ENCODE assay signal across 18 cellular contexts in genomic region chr5:157550668-157551067, GRCh38. TPM values are rescaled to one million over a fixed set of nuclear protein-coding genes. Genes with fewer than 3 reads are reported as not detected.
DNase-seq lines count a peak whose midpoint lies in the region; ATAC-seq lines count a peak whose summit lies in the region.
"Had no signal": no experiment of that assay in that cellular context is flagged by ENCODE, and none has a peak within 500 bp of the region (broad histone marks: within the 10 kb centered on the region; RNA-seq: fewer than 3 reads in every experiment).

No MANE protein-coding gene starts in this region.

- H3K36me3 Mint-ChIP-seq in activated naive CD4-positive, alpha-beta T cell treated with anti-CD3 and anti-CD28 coated beads, Interleukin-2, amount 10 ng/mL, durations not matched to agents 7 days and 5 days = peaks cover 73% of the 10 kb centered on the region
- peaks cover 4% of the 10 kb centered on the region for H3K36me3 Mint-ChIP-seq in activated naive CD4-positive, alpha-beta T cell treated with anti-CD3 and anti-CD28 coated beads for 36 hours (ENCODE audit: low read depth)
- H3K36me3 Mint-ChIP-seq in T-helper 17 cell (ENCODE audit: low read depth) = peaks cover 19% of the 10 kb centered on the region
- peaks cover 22 to 46% of the 10 kb centered on the region in 2 donors for H3K36me3 Mint-ChIP-seq in stimulated activated naive B cell treated with anti-CD40 and anti-IgM and Interleukin-4, amounts not matched to agents 10 μg/mL and 1 μg/mL and 100 μg/mL, for 72 hours

- peaks cover 85% of the 10 kb centered on the region for H3K4me1 Mint-ChIP-seq in activated naive CD4-positive, alpha-beta T cell treated with anti-CD3 and anti-CD28 coated beads, Interleukin-2, amount 10 ng/mL, durations not matched to agents 7 days and 5 days
- peaks cover 18% of the 10 kb centered on the region for H3K4me1 Mint-ChIP-seq in activated naive CD4-positive, alpha-beta T cell treated with anti-CD3 and anti-CD28 coated beads for 36 hours (ENCODE audit: low read depth)
- H3K4me1 Mint-ChIP-seq in T-helper 17 cell = peaks cover 71% of the 10 kb centered on the region
- peaks cover 66 to 89% of the 10 kb centered on the region in 2 donors for H3K4me1 Mint-ChIP-seq in stimulated activated naive B cell treated with anti-CD40 and anti-IgM and Interleukin-4, amounts not matched to agents 10 μg/mL and 1 μg/mL and 100 μg/mL, for 72 hours

- intact Hi-C loops in activated naive CD4-positive, alpha-beta T cell treated with anti-CD3 and anti-CD28 coated beads for 36 hours (cut with micrococcal nuclease) = no loop called here

- H3K27me3 Mint-ChIP-seq in activated naive CD4-positive, alpha-beta T cell treated with anti-CD3 and anti-CD28 coated beads, Interleukin-2, amount 10 ng/mL, durations not matched to agents 7 days and 5 days = no peaks in the 10 kb centered on the region
- H3K27me3 Mint-ChIP-seq in activated naive CD4-positive, alpha-beta T cell treated with anti-CD3 and anti-CD28 coated beads for 36 hours (ENCODE audit: low read depth) = peaks cover 2% of the 10 kb centered on the region
- H3K27me3 Mint-ChIP-seq in T-helper 17 cell = no peaks in the 10 kb centered on the region
- H3K27me3 Mint-ChIP-seq in stimulated activated naive B cell treated with anti-CD40 and anti-IgM and Interleukin-4, amounts not matched to agents 10 μg/mL and 1 μg/mL and 100 μg/mL, for 72 hours = no peaks in the 10 kb centered on the region
- H3K27me3 Mint-ChIP-seq: progenitor cell of endocrine pancreas had no signal

- ATAC-seq in T-helper 17 cell = no peak
- ATAC-seq in esophagus mucosa = peak; percentile 27
- ATAC-seq in stimulated activated naive B cell treated with anti-CD40 and anti-IgM and Interleukin-4, amounts not matched to agents 10 μg/mL and 1 μg/mL and 100 μg/mL, for 72 hours (replicated peaks) = no peak
- ATAC-seq in HG02678 (IDR thresholded peaks at IDR 0.05; ENCODE audit: unreplicated experiment) = no peak
- ATAC-seq: activated T-cell treated with anti-CD3 and anti-CD28 coated beads, Interleukin-2, amount 50 U/mL, for 4 hours; SK-N-SH treated with all-trans-retinoic acid at 6 μM for 48 hours had no signal

- H3K9me3 ChIP-seq in T-helper 17 cell (ENCODE audit: control insufficient read depth, low read length, poor library complexity, severe bottlenecking) = no peaks in the 10 kb centered on the region

- H3K4me3 Mint-ChIP-seq in activated naive CD4-positive, alpha-beta T cell treated with anti-CD3 and anti-CD28 coated beads, Interleukin-2, amount 10 ng/mL, durations not matched to agents 7 days and 5 days = no peak overlapping the region
- no peak overlapping the region for H3K4me3 Mint-ChIP-seq in activated naive CD4-positive, alpha-beta T cell treated with anti-CD3 and anti-CD28 coated beads for 36 hours
- peak overlapping the region; percentile 43 for H3K4me3 Mint-ChIP-seq in T-helper 17 cell
- no peak overlapping the region for H3K4me3 Mint-ChIP-seq in stimulated activated naive B cell treated with anti-CD40 and anti-IgM and Interleukin-4, amounts not matched to agents 10 μg/mL and 1 μg/mL and 100 μg/mL, for 72 hours
- H3K4me3 Mint-ChIP-seq: activated naive CD8-positive, alpha-beta T cell treated with anti-CD3 and anti-CD28 coated beads, Interleukin-2, amount 10 ng/mL, durations not matched to agents 7 days and 5 days; activated T-cell treated with anti-CD3 and anti-CD28 coated beads, Interleukin-2, amount 50 U/mL, for 4 hours; CD14-positive monocyte; dendritic cell treated with granulocyte-macrophage colony-stimulating factor and Interleukin-4, amounts not matched to agents 40 ng/mL and 50 ng/mL, for 4 days had no signal

- H3K27ac Mint-ChIP-seq in activated naive CD4-positive, alpha-beta T cell treated with anti-CD3 and anti-CD28 coated beads, Interleukin-2, amount 10 ng/mL, durations not matched to agents 7 days and 5 days = peak overlapping the region; percentile 25
- no peak overlapping the region for H3K27ac Mint-ChIP-seq in activated naive CD4-positive, alpha-beta T cell treated with anti-CD3 and anti-CD28 coated beads for 36 hours
- H3K27ac Mint-ChIP-seq in T-helper 17 cell = peak overlapping the region; percentile 98
- peak overlapping the region; percentile 75 for H3K27ac Mint-ChIP-seq in stimulated activated naive B cell treated with anti-CD40 and anti-IgM and Interleukin-4, amounts not matched to agents 10 μg/mL and 1 μg/mL and 100 μg/mL, for 72 hours
- H3K27ac Mint-ChIP-seq: activated naive CD8-positive, alpha-beta T cell treated with anti-CD3 and anti-CD28 coated beads, Interleukin-2, amount 10 ng/mL, durations not matched to agents 7 days and 5 days; dendritic cell treated with granulocyte-macrophage colony-stimulating factor and Interleukin-4, amounts not matched to agents 40 ng/mL and 50 ng/mL, for 4 days; progenitor cell of endocrine pancreas had no signal

- CTCF ChIA-PET in activated naive CD4-positive, alpha-beta T cell treated with anti-CD3 and anti-CD28 coated beads, Interleukin-2, amount 10 ng/mL, durations not matched to agents 7 days and 5 days (lab: Charles Lee) = interaction anchor here (1.0 kb wide), 1 partner anchor 16 kb away, joined by 3 read pairs; no protein-coding TSS in a partner anchor
- CTCF ChIA-PET in activated naive CD4-positive, alpha-beta T cell treated with anti-CD3 and anti-CD28 coated beads for 36 hours (lab: Charles Lee) = interaction anchor here (0.7 to 1.4 kb wide), 3 partner anchors 9 to 1859 kb away, joined by 3 read pairs; no protein-coding TSS in a partner anchor

- DNase-seq in activated naive CD4-positive, alpha-beta T cell treated with anti-CD3 and anti-CD28 coated beads, Interleukin-2, amount 10 ng/mL, durations not matched to agents 7 days and 5 days = no peak
- no peak for DNase-seq in activated naive CD4-positive, alpha-beta T cell treated with anti-CD3 and anti-CD28 coated beads for 36 hours
- DNase-seq in T-helper 17 cell (no peak), NCI-H748 (lab: John Stamatoyannopoulos, UW; ENCODE audit: unreplicated experiment) (no peak), OCI-M2 (lab: John Stamatoyannopoulos, UW; ENCODE audit: unreplicated experiment) (no peak)
- DNase-seq in stimulated activated naive B cell treated with anti-CD40 and anti-IgM and Interleukin-4, amounts not matched to agents 10 μg/mL and 1 μg/mL and 100 μg/mL, for 72 hours = no peak
- DNase-seq: ACHN; activated naive CD8-positive, alpha-beta T cell treated with anti-CD3 and anti-CD28 coated beads, Interleukin-2, amount 10 ng/mL, durations not matched to agents 7 days and 5 days; activated T-cell treated with anti-CD3 and anti-CD28 coated beads, Interleukin-2, amount 50 U/mL, for 4 hours; foreskin fibroblast; kidney; NCI-H1694 had no signal

- H3K9me3 Mint-ChIP-seq in activated naive CD4-positive, alpha-beta T cell treated with anti-CD3 and anti-CD28 coated beads, Interleukin-2, amount 10 ng/mL, durations not matched to agents 7 days and 5 days = no peaks in the 10 kb centered on the region
- H3K9me3 Mint-ChIP-seq in activated naive CD4-positive, alpha-beta T cell treated with anti-CD3 and anti-CD28 coated beads for 36 hours = no peaks in the 10 kb centered on the region
- no peaks in the 10 kb centered on the region for H3K9me3 Mint-ChIP-seq in stimulated activated naive B cell treated with anti-CD40 and anti-IgM and Interleukin-4, amounts not matched to agents 10 μg/mL and 1 μg/mL and 100 μg/mL, for 72 hours
- H3K9me3 Mint-ChIP-seq: activated T-cell treated with anti-CD3 and anti-CD28 coated beads, Interleukin-2, amount 50 U/mL, for 4 hours had no signal

RNA-seq across cellular contexts. Expression of gene ADAM19, which starts 24.9 kb away (rescaled TPM):
- total RNA-seq in activated naive CD4-positive, alpha-beta T cell treated with anti-CD3 and anti-CD28 coated beads for 36 hours = 10 to 100 TPM; 37.3 to 39.3 TPM
- 100 to 1,000 TPM; 130 to 140 TPM for total RNA-seq in T-helper 17 cell
- total RNA-seq in esophagus mucosa = 2.2 TPM

Comparison
In these comparisons a context has a peak if more than half of its experiments do, and no peak if none do; other contexts are left out.
1. RNA of gene ADAM19, which starts 24.9 kb away (total RNA-seq): 130 to 140 TPM in T-helper 17 cell and 37.3 to 39.3 TPM in activated naive CD4-positive, alpha-beta T cell treated with anti-CD3 and anti-CD28 coated beads for 36 hours; 2.2 TPM in esophagus mucosa (single experiment); every median in the first group is over 10 times any median in the second.